Comparison of ENCODE assay signal across 7 cellular contexts in the genomic region with DNA sequence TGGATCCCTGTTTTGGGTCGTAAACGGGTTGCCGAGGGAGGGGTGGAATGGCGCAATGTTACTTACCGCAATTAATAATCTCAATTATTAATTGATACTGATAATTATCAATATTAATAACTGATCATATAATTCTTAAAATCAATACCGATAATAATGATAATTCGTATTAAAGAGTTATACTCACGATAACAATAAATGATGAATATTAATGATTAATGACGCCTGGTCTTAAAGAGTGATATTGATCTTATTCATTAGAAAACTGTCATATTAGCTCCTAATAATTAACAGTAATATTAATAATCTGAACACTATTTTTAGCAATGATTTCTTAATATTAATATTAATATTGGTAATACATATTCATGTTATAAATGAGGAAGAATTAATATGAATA. TPM values are rescaled to one million over a fixed set of nuclear protein-coding genes. Genes with fewer than 3 reads are reported as not detected.
"Had no signal": no experiment of that assay in that cellular context is flagged by ENCODE, and none has a peak within 500 bp of the region (broad histone marks: within the 10 kb centered on the region; RNA-seq: fewer than 3 reads in every experiment).

No MANE protein-coding gene starts in this region.

RNA-seq across cellular contexts. Expression of a gene that starts 34.6 kb away (rescaled TPM):
- total RNA-seq: M059J, PC-3, Peyer's patch, Right ventricle myocardium inferior, RPMI7951, SJCRH30, SK-MEL-5 had no signal
